ENCODE assay signal across 22 cellular contexts in genomic region chr6:5942591-5942990, GRCh38.
DNase-seq lines count a peak whose midpoint lies in the region; ATAC-seq, FAIRE-seq and TF ChIP-seq lines count a peak whose summit lies in the region.
"Had no signal": no experiment of that assay in that cellular context is flagged by ENCODE, and none has a peak within 500 bp of the region (broad histone marks: within the 10 kb centered on the region; RNA-seq: fewer than 3 reads in every experiment).

No MANE protein-coding gene starts in this region.

- peaks cover 7% of the 10 kb centered on the region for H3K9me3 Mint-ChIP-seq in astrocyte (ENCODE audit: unreplicated experiment)

- H3K9me3 ChIP-seq in astrocyte (ENCODE audit: insufficient read depth, low read depth, low read length): peaks cover 8% of the 10 kb centered on the region
- H3K9me3 ChIP-seq in osteoblast (ENCODE audit: low read depth, low read length): no peaks in the 10 kb centered on the region
- H3K9me3 ChIP-seq: HAP-1 had no signal

- no peak overlapping the region for H3K4me3 ChIP-seq in AG10803 (ENCODE audit: low read length)
- H3K4me3 ChIP-seq in astrocyte (ENCODE audit: insufficient read depth, low read depth, low read length): no peak overlapping the region
- no peak overlapping the region for H3K4me3 ChIP-seq in osteoblast (ENCODE audit: insufficient read depth, low read length)
- H3K4me3 ChIP-seq: HAP-1 had no signal

- FAIRE-seq in astrocyte (lab: Jason Lieb, UNC): peak; percentile 69

- H3K4me1 Mint-ChIP-seq in astrocyte (ENCODE audit: low read depth, unreplicated experiment): peaks cover 28% of the 10 kb centered on the region
- H3K4me1 Mint-ChIP-seq: CD14-positive monocyte, T-cell had no signal

- H2AFZ ChIP-seq in astrocyte (ENCODE audit: low read depth, low read length): no peak overlapping the region
- H2AFZ ChIP-seq in osteoblast (ENCODE audit: low read length): no peak overlapping the region

- no peaks in the 10 kb centered on the region for H3K36me3 Mint-ChIP-seq in astrocyte (ENCODE audit: low read depth, unreplicated experiment)
- H3K36me3 Mint-ChIP-seq: CD14-positive monocyte had no signal

- TF ChIP-seq CTCF in AG10803 (conservative IDR thresholded peaks at IDR 0.05; ENCODE audit: low read length) (no peak), astrocyte (IDR thresholded peaks at IDR 0.05; ENCODE audit: insufficient read depth, low read depth, low read length) (no peak), osteoblast (IDR thresholded peaks at IDR 0.05; ENCODE audit: extremely low read depth, low read depth, low read length) (no peak)

- no peak for ATAC-seq in HG02759 (IDR thresholded peaks at IDR 0.05; ENCODE audit: unreplicated experiment)
- ATAC-seq: SK-N-SH treated with all-trans-retinoic acid at 6 μM for 48 hours, T-cell had no signal

- H4K20me1 ChIP-seq in astrocyte (ENCODE audit: insufficient read depth, low read length): peaks cover 4% of the 10 kb centered on the region
- H4K20me1 ChIP-seq in osteoblast (ENCODE audit: insufficient read depth, low read length): peaks cover 4% of the 10 kb centered on the region

- no peak overlapping the region for H3K9ac ChIP-seq in astrocyte (ENCODE audit: low read length)

- peak; percentile 36 for DNase-seq in AG10803 (ENCODE audit: low read depth)
- DNase-seq in HS-5 (ENCODE audit: low read depth): peak; percentile 16
- peak; percentile 82 for DNase-seq in astrocyte (ENCODE audit: low read depth)
- peak; percentile 72 for DNase-seq in osteoblast (ENCODE audit: insufficient read length, low spot score, missing footprints)
- DNase-seq in iPS-NIHi7 (ENCODE audit: extremely low spot score): no peak
- no peak for DNase-seq in NCI-H82 treated with DMSO at 0.1 percent for 48 hours (lab: John Stamatoyannopoulos, UW; ENCODE audit: unreplicated experiment)
- DNase-seq: ACHN, DND-41, GF-D8, NCI-H1417 treated with DMSO at 0.1 percent for 48 hours, NCI-H2029, NCI-H2171 treated with DMSO at 0.1 percent for 48 hours, NCI-H446 treated with DMSO at 0.1 percent for 48 hours, NCI-H748 treated with DMSO at 0.1 percent for 48 hours, RPMI8226, SHP77 treated with DMSO at 0.1 percent for 48 hours, T-cell had no signal

- H3K79me2 ChIP-seq in astrocyte (ENCODE audit: insufficient read depth, low read length): no peaks in the 10 kb centered on the region
- no peaks in the 10 kb centered on the region for H3K79me2 ChIP-seq in osteoblast (ENCODE audit: insufficient read depth, low read length)

- no peak overlapping the region for H3K4me2 ChIP-seq in astrocyte (ENCODE audit: low read length)
- no peak overlapping the region for H3K4me2 ChIP-seq in osteoblast (ENCODE audit: insufficient read depth, low read length)

- H3K27me3 Mint-ChIP-seq in astrocyte (ENCODE audit: low read depth, unreplicated experiment): no peaks in the 10 kb centered on the region

- no peak overlapping the region for H3K4me3 Mint-ChIP-seq in astrocyte (ENCODE audit: unreplicated experiment)
- H3K4me3 Mint-ChIP-seq: CD14-positive monocyte, T-cell had no signal

- H3K27me3 ChIP-seq in astrocyte (ENCODE audit: insufficient read depth, low read length): no peaks in the 10 kb centered on the region
- no peaks in the 10 kb centered on the region for H3K27me3 ChIP-seq in osteoblast (ENCODE audit: insufficient read depth, low read length)

- H3K36me3 ChIP-seq in astrocyte (ENCODE audit: insufficient read depth, low read length) (no peaks in the 10 kb centered on the region), osteoblast (ENCODE audit: insufficient read depth, low read length) (no peaks in the 10 kb centered on the region)
- H3K36me3 ChIP-seq: HAP-1 had no signal

- H3K4me1 ChIP-seq in astrocyte (ENCODE audit: insufficient read depth, low read length) (peaks cover 22% of the 10 kb centered on the region), osteoblast (ENCODE audit: insufficient read depth, low read length) (peaks cover 24% of the 10 kb centered on the region)
- H3K4me1 ChIP-seq: HAP-1 had no signal

- H3K27ac ChIP-seq in astrocyte (ENCODE audit: low read depth, low read length): no peak overlapping the region
- H3K27ac ChIP-seq in osteoblast (ENCODE audit: low read depth, low read length): no peak overlapping the region
- H3K27ac ChIP-seq: HL-60 had no signal

- no peak overlapping the region for H3K27ac Mint-ChIP-seq in astrocyte (ENCODE audit: unreplicated experiment)
- H3K27ac Mint-ChIP-seq: CD14-positive monocyte, T-cell had no signal

Comparison
In these comparisons a context has a peak if more than half of its experiments do, and no peak if none do; other contexts are left out.
1. DNase-seq: peak in AG10803 (single experiment), HS-5 (single experiment), astrocyte (single experiment) and osteoblast (single experiment); none in iPS-NIHi7 (single experiment) and NCI-H82 treated with DMSO at 0.1 percent for 48 hours (single experiment).